In genomic region chr5:1325191-1325741, GRCh38 we compare ENCODE assay signal across 18 cellular contexts. TPM values are rescaled to one million over a fixed set of nuclear protein-coding genes. Genes with fewer than 3 reads are reported as not detected.
DNase-seq lines count a peak whose midpoint lies in the region; ATAC-seq and TF ChIP-seq lines count a peak whose summit lies in the region.
"Had no signal": no experiment of that assay in that cellular context is flagged by ENCODE, and none has a peak within 500 bp of the region (broad histone marks: within the 10 kb centered on the region; RNA-seq: fewer than 3 reads in every experiment).

No MANE protein-coding gene starts in this region.

- peak; percentile 8 for DNase-seq in H9
- peak; percentile 66 for DNase-seq in posterior vena cava (ENCODE audit: low spot score)
- DNase-seq in H7, result no peak
- DNase-seq in NCI-H345 treated with DMSO at 0.1 percent for 48 hours (lab: John Stamatoyannopoulos, UW; ENCODE audit: unreplicated experiment), result no peak
- no peak for DNase-seq in NCI-H748 treated with DMSO at 0.1 percent for 48 hours (lab: John Stamatoyannopoulos, UW)
- DNase-seq in foreskin fibroblast, result no peak
- DNase-seq: activated effector memory CD4-positive, alpha-beta T cell treated with Interleukin-2 at 50 U/mL for 16 hours; COR-L47; NCI-H2171; SW 1271 had no signal

- H3K9ac ChIP-seq in H9 (ENCODE audit: extremely low read depth, insufficient read length, low read length), result no peak overlapping the region

- H2BK12ac ChIP-seq in H9 (ENCODE audit: insufficient read length, low read depth, low read length), result no peak overlapping the region

- H3K9me3 ChIP-seq in H9 (ENCODE audit: control insufficient read depth, low read depth, low read length), result no peaks in the 10 kb centered on the region

- no peak overlapping the region for H3K4me3 Mint-ChIP-seq in H9
- H3K4me3 Mint-ChIP-seq: nephron; stimulated activated naive CD8-positive, alpha-beta T cell treated with anti-CD3 and anti-CD28 coated beads, Interleukin-15, Interleukin-2, amounts not matched to agents 100 ng/mL and 50 ng/mL, for 24 hours had no signal

- no peak overlapping the region for H3T11ph ChIP-seq in H9 (ENCODE audit: low read length)

- H3K4ac ChIP-seq in H9 (ENCODE audit: low read depth, low read length), result no peak overlapping the region

- H3K4me3 ChIP-seq in H7 (ENCODE audit: insufficient read depth, low read depth, low read length) (no peak overlapping the region), foreskin fibroblast (ENCODE audit: low read depth in 1 of 2, low read length in 2 of 2) (no peak overlapping the region)

- peaks cover 44 to 80% (median 63%) of the 10 kb centered on the region in 3 experiments for H3K36me3 Mint-ChIP-seq in H9 (ENCODE audit: insufficient read depth in 1 of 3, low read depth in 3 of 3)

- H3K27me3 Mint-ChIP-seq in H9 (ENCODE audit: low read depth), result no peaks in the 10 kb centered on the region
- H3K27me3 Mint-ChIP-seq: stimulated activated naive CD8-positive, alpha-beta T cell treated with anti-CD3 and anti-CD28 coated beads, Interleukin-15, Interleukin-2, amounts not matched to agents 100 ng/mL and 50 ng/mL, for 24 hours had no signal

- no peak overlapping the region for H3K18ac ChIP-seq in H9 (ENCODE audit: insufficient read length, low read depth, low read length)

- no peaks in the 10 kb centered on the region for H3K23me2 ChIP-seq in H9 (ENCODE audit: insufficient read length, low read depth, low read length, poor library complexity, severe bottlenecking)

- peaks cover 23% of the 10 kb centered on the region for H3K36me3 ChIP-seq in H7 (replicated peaks; ENCODE audit: control insufficient read depth, insufficient read depth, low read length)

- no peak overlapping the region for H2AFZ ChIP-seq in H9 (ENCODE audit: low read length)

- no peaks in the 10 kb centered on the region for H3K4me1 ChIP-seq in H9 (ENCODE audit: insufficient read depth, low read length)

- H3K79me2 ChIP-seq in H9 (ENCODE audit: insufficient read depth, low read length), result no peaks in the 10 kb centered on the region

- no peak overlapping the region for H3K56ac ChIP-seq in H9 (ENCODE audit: insufficient read length, low read depth, low read length)

- ATAC-seq in esophagus mucosa, result peak; percentile 12

- H2BK5ac ChIP-seq in H9 (ENCODE audit: insufficient read length, low read length), result no peak overlapping the region

- TF ChIP-seq CTCF in 22Rv1 (IDR thresholded peaks at IDR 0.05) (no peak), H9 (conservative IDR thresholded peaks at IDR 0.05) (no peak), foreskin fibroblast (IDR thresholded peaks at IDR 0.05; ENCODE audit: low read depth, low read length) (no peak)

- no peak overlapping the region for H4K5ac ChIP-seq in H9 (ENCODE audit: insufficient read length, low read depth, low read length)

- no peak overlapping the region for H4K8ac ChIP-seq in H9 (replicated peaks; ENCODE audit: insufficient read length, low read depth, low read length)

- H3K9me3 Mint-ChIP-seq in H9, result no peaks in the 10 kb centered on the region; a peak in 2 of 5 replicates
- H3K9me3 Mint-ChIP-seq: stimulated activated naive CD8-positive, alpha-beta T cell treated with anti-CD3 and anti-CD28 coated beads, Interleukin-15, Interleukin-2, amounts not matched to agents 100 ng/mL and 50 ng/mL, for 24 hours had no signal

- H3K14ac ChIP-seq in H9 (ENCODE audit: insufficient read depth, low read length), result no peak overlapping the region

- no peak overlapping the region for H3K4me2 ChIP-seq in H9 (ENCODE audit: insufficient read depth, insufficient read length, low read length)

- H3K23ac ChIP-seq in H9 (ENCODE audit: insufficient read length, low read depth, low read length), result no peak overlapping the region

- H3K79me1 ChIP-seq in H9 (ENCODE audit: insufficient read depth, low read depth, low read length, poor library complexity, severe bottlenecking), result no peaks in the 10 kb centered on the region

- intact Hi-C loops in posterior vena cava (cut with DNase I), result no loop called here

- no peak overlapping the region for H4K91ac ChIP-seq in H9 (ENCODE audit: insufficient read length, low read depth, low read length)

- H3K27ac Mint-ChIP-seq in H9, result no peak overlapping the region
- H3K27ac Mint-ChIP-seq: stimulated activated naive CD8-positive, alpha-beta T cell treated with anti-CD3 and anti-CD28 coated beads, Interleukin-15, Interleukin-2, amounts not matched to agents 100 ng/mL and 50 ng/mL, for 24 hours had no signal

- peaks cover 5% of the 10 kb centered on the region in 2 experiments; a peak in 2 of 4 replicates for H3K4me1 Mint-ChIP-seq in H9

- no peak overlapping the region for H2BK120ac ChIP-seq in H9 (ENCODE audit: low read depth, low read length, poor library complexity, severe bottlenecking)

- H3K27ac ChIP-seq in 22Rv1 (peak overlapping the region; percentile 66), H9 (ENCODE audit: insufficient read length, low read depth, low read length) (no peak overlapping the region)

- no peak overlapping the region for H2BK15ac ChIP-seq in H9 (ENCODE audit: low read depth, low read length)

- no peaks in the 10 kb centered on the region for H4K20me1 ChIP-seq in H9 (ENCODE audit: control insufficient read depth, insufficient read depth, insufficient read length)

- WGBS in H9 (ENCODE audit: extremely low coverage, insufficient read length, low lambda C conversion rate), result no CpG with 5 or more reads among the region's 17 CpGs

- no peak overlapping the region for H2BK20ac ChIP-seq in H9 (ENCODE audit: low read depth, low read length, poor library complexity, severe bottlenecking)

- H2AK5ac ChIP-seq in H9 (ENCODE audit: insufficient read length, low read length), result no peak overlapping the region

- H3K27me3 ChIP-seq in H9 (ENCODE audit: insufficient read depth, low read length) (no peaks in the 10 kb centered on the region), H7 (ENCODE audit: control insufficient read depth, insufficient read depth, low read length) (no peaks in the 10 kb centered on the region)

RNA-seq across cellular contexts. Expression of gene CLPTM1L, which starts 19.6 kb away (rescaled TPM):
- total RNA-seq in H9 (2021) (104 and 108 TPM in 2 replicates), esophagus mucosa (39.5 TPM), posterior vena cava (10 to 100 TPM; 56.5 to 65.9 TPM)
- total RNA-seq in H7 (2014; rRNA removed; shearing (Covaris generic)), result 171 and 173 TPM in 2 replicates

RNA-seq across cellular contexts. Expression of gene TERT, which starts 30.4 kb away (rescaled TPM):
- total RNA-seq in H9 (2021) (13.3 and 15.5 TPM in 2 replicates), esophagus mucosa (not detected), posterior vena cava (under 1 TPM in 1 of 2 donors, not detected in 1; 0.14 TPM)
- total RNA-seq in H7 (2014; rRNA removed; shearing (Covaris generic)), result 15.1 and 27.1 TPM in 2 replicates
- total RNA-seq: frontal cortex, lung microvascular endothelial cell, RPMI7951, urinary bladder had no signal

Comparison
In these comparisons a context has a peak if more than half of its experiments do, and no peak if none do; other contexts are left out.
1. DNase-seq: peak in H9 (single experiment) and posterior vena cava (single experiment); none in H7 (single experiment), NCI-H345 treated with DMSO at 0.1 percent for 48 hours (single experiment), NCI-H748 treated with DMSO at 0.1 percent for 48 hours (single experiment) and foreskin fibroblast (0 of 2).
2. RNA of gene TERT, which starts 30.4 kb away (total RNA-seq): 13.3 to 15.5 TPM in H9 and 15.1 to 27.1 TPM in H7; 0.14 TPM in posterior vena cava and not detected in esophagus mucosa (single experiment); every median in the first group is over 10 times any median in the second.